13 cellular contexts compared by ENCODE assay signal in genomic region chr13:24679686-24680085, GRCh38. TPM values are rescaled to one million over a fixed set of nuclear protein-coding genes. Genes with fewer than 3 reads are reported as not detected.
DNase-seq lines count a peak whose midpoint lies in the region; ATAC-seq and TF ChIP-seq lines count a peak whose summit lies in the region.
"Had no signal": no experiment of that assay in that cellular context is flagged by ENCODE, and none has a peak within 500 bp of the region (broad histone marks: within the 10 kb centered on the region; RNA-seq: fewer than 3 reads in every experiment).

No MANE protein-coding gene starts in this region.

- H3K4me3 ChIP-seq in iPS-15b (ENCODE audit: low read depth, low read length) (peak overlapping the region; percentile 52), suprapubic skin (no peak overlapping the region)

- H3K9me3 Mint-ChIP-seq in activated naive CD4-positive, alpha-beta T cell treated with anti-CD3 and anti-CD28 coated beads, Interleukin-2, amount 50 U/mL, for 24 hours, result no peaks in the 10 kb centered on the region
- no peaks in the 10 kb centered on the region for H3K9me3 Mint-ChIP-seq in activated CD4-positive, alpha-beta memory T cell treated with anti-CD3 and anti-CD28 coated beads for 36 hours
- no peaks in the 10 kb centered on the region for H3K9me3 Mint-ChIP-seq in stimulated activated effector memory CD8-positive, alpha-beta T cell treated with anti-CD3 and anti-CD28 coated beads, Interleukin-12 subunit alpha, Interleukin-12 subunit beta, amount 100 ng/mL, for 72 hours
- H3K9me3 Mint-ChIP-seq: activated T-helper 2 cell treated with anti-CD3 and anti-CD28 coated beads, Interferon-gamma antibody, Interleukin-2, Interleukin-4, amounts not matched to agents 10 μg/mL and 5 μg/mL and 100 μg/mL, durations not matched to agents 14 hours and 24 hours and 36 hours had no signal

- peak overlapping the region; percentile 35 for H3K27ac Mint-ChIP-seq in activated naive CD4-positive, alpha-beta T cell treated with anti-CD3 and anti-CD28 coated beads, Interleukin-2, amount 50 U/mL, for 24 hours
- no peak overlapping the region for H3K27ac Mint-ChIP-seq in activated CD4-positive, alpha-beta memory T cell treated with anti-CD3 and anti-CD28 coated beads for 36 hours
- H3K27ac Mint-ChIP-seq in stimulated activated effector memory CD8-positive, alpha-beta T cell treated with anti-CD3 and anti-CD28 coated beads, Interleukin-12 subunit alpha, Interleukin-12 subunit beta, amount 100 ng/mL, for 72 hours, result no peak overlapping the region
- H3K27ac Mint-ChIP-seq: activated T-helper 2 cell treated with anti-CD3 and anti-CD28 coated beads, Interferon-gamma antibody, Interleukin-2, Interleukin-4, amounts not matched to agents 10 μg/mL and 5 μg/mL and 100 μg/mL, durations not matched to agents 14 hours and 24 hours and 36 hours had no signal

- no peak for TF ChIP-seq EP300 in suprapubic skin (IDR thresholded peaks at IDR 0.05)

- H3K4me1 Mint-ChIP-seq in activated naive CD4-positive, alpha-beta T cell treated with anti-CD3 and anti-CD28 coated beads, Interleukin-2, amount 50 U/mL, for 24 hours, result peaks cover 23% of the 10 kb centered on the region
- H3K4me1 Mint-ChIP-seq in activated CD4-positive, alpha-beta memory T cell treated with anti-CD3 and anti-CD28 coated beads for 36 hours (ENCODE audit: low read depth), result peaks cover 19% of the 10 kb centered on the region
- peaks cover 30% of the 10 kb centered on the region for H3K4me1 Mint-ChIP-seq in stimulated activated effector memory CD8-positive, alpha-beta T cell treated with anti-CD3 and anti-CD28 coated beads, Interleukin-12 subunit alpha, Interleukin-12 subunit beta, amount 100 ng/mL, for 72 hours

- ATAC-seq in stimulated activated effector memory CD8-positive, alpha-beta T cell treated with anti-CD3 and anti-CD28 coated beads, Interleukin-12 subunit alpha, Interleukin-12 subunit beta, amount 100 ng/mL, for 72 hours, result no peak

- peak overlapping the region; percentile 62 for H3K4me3 Mint-ChIP-seq in activated naive CD4-positive, alpha-beta T cell treated with anti-CD3 and anti-CD28 coated beads, Interleukin-2, amount 50 U/mL, for 24 hours
- H3K4me3 Mint-ChIP-seq in activated CD4-positive, alpha-beta memory T cell treated with anti-CD3 and anti-CD28 coated beads for 36 hours, result peak overlapping the region; percentile 57
- peak overlapping the region; percentile 53 for H3K4me3 Mint-ChIP-seq in stimulated activated effector memory CD8-positive, alpha-beta T cell treated with anti-CD3 and anti-CD28 coated beads, Interleukin-12 subunit alpha, Interleukin-12 subunit beta, amount 100 ng/mL, for 72 hours

- DNase-seq in activated naive CD4-positive, alpha-beta T cell treated with anti-CD3 and anti-CD28 coated beads, Interleukin-2, amount 50 U/mL, for 16 hours, result no peak
- no peak for DNase-seq in activated CD4-positive, alpha-beta memory T cell treated with anti-CD3 and anti-CD28 coated beads for 36 hours
- DNase-seq in stimulated activated effector memory CD8-positive, alpha-beta T cell treated with anti-CD3 and anti-CD28 coated beads, Interleukin-12 subunit alpha, Interleukin-12 subunit beta, amount 100 ng/mL, for 72 hours (ENCODE audit: low spot score in 2 of 2), result no peak
- DNase-seq in suprapubic skin (ENCODE audit: low spot score in 2 of 2), result no peak
- DNase-seq in stimulated activated CD8-positive, alpha-beta memory T cell treated with anti-CD3 and anti-CD28 coated beads, Interleukin-4, amount 100 ng/mL, for 48 hours, result no peak
- DNase-seq in NCI-H2171 treated with DMSO at 0.1 percent for 48 hours (lab: John Stamatoyannopoulos, UW), result no peak
- DNase-seq: GOT3, heart right ventricle, Right ventricle myocardium superior had no signal

- CTCF ChIA-PET in activated CD4-positive, alpha-beta memory T cell treated with anti-CD3 and anti-CD28 coated beads for 36 hours (lab: Charles Lee), result interaction anchor here (1.3 to 1.5 kb wide), 2 partner anchors 14 to 23 kb away, joined by 6 read pairs; no protein-coding TSS in a partner anchor

- H3K27me3 ChIP-seq in iPS-15b (ENCODE audit: control insufficient read depth, insufficient read depth, low read length) (peaks cover 43% of the 10 kb centered on the region), suprapubic skin (peaks cover 44% of the 10 kb centered on the region)

- H3K4me1 ChIP-seq in iPS-15b (ENCODE audit: control insufficient read depth, insufficient read depth, low read length), result peaks cover 6% of the 10 kb centered on the region
- peaks cover 16% of the 10 kb centered on the region for H3K4me1 ChIP-seq in suprapubic skin

- H3K27me3 Mint-ChIP-seq in activated naive CD4-positive, alpha-beta T cell treated with anti-CD3 and anti-CD28 coated beads, Interleukin-2, amount 50 U/mL, for 24 hours, result peaks cover 25% of the 10 kb centered on the region
- peaks cover 37% of the 10 kb centered on the region for H3K27me3 Mint-ChIP-seq in activated CD4-positive, alpha-beta memory T cell treated with anti-CD3 and anti-CD28 coated beads for 36 hours

- H3K9me3 ChIP-seq in iPS-15b (ENCODE audit: control insufficient read depth, insufficient read depth, low read length), result no peaks in the 10 kb centered on the region
- H3K9me3 ChIP-seq in suprapubic skin, result no peaks in the 10 kb centered on the region
- H3K9me3 ChIP-seq: heart right ventricle had no signal

- TF ChIP-seq POLR2A in suprapubic skin (IDR thresholded peaks at IDR 0.05), result no peak

- 54% methylated on average over 6 of the region's 6 CpGs for WGBS in suprapubic skin

- POLR2A ChIA-PET in activated CD4-positive, alpha-beta memory T cell treated with anti-CD3 and anti-CD28 coated beads for 36 hours (lab: Charles Lee), result no interaction called here

- H3K9ac ChIP-seq in iPS-15b (ENCODE audit: low read depth, low read length), result no peak overlapping the region

- TF ChIP-seq CTCF in suprapubic skin (IDR thresholded peaks at IDR 0.05), result no peak

- H3K36me3 ChIP-seq in iPS-15b (ENCODE audit: control insufficient read depth, insufficient read depth, low read length), result no peaks in the 10 kb centered on the region
- no peaks in the 10 kb centered on the region for H3K36me3 ChIP-seq in suprapubic skin
- H3K36me3 ChIP-seq: heart right ventricle had no signal

- intact Hi-C loops in activated CD4-positive, alpha-beta memory T cell treated with anti-CD3 and anti-CD28 coated beads for 36 hours (cut with micrococcal nuclease), result loop anchor here (5.0 kb wide), 2 partner anchors 318 to 407 kb away; no protein-coding TSS in a partner anchor

- H3K36me3 Mint-ChIP-seq in activated naive CD4-positive, alpha-beta T cell treated with anti-CD3 and anti-CD28 coated beads, Interleukin-2, amount 50 U/mL, for 24 hours, result no peaks in the 10 kb centered on the region
- H3K36me3 Mint-ChIP-seq in activated CD4-positive, alpha-beta memory T cell treated with anti-CD3 and anti-CD28 coated beads for 36 hours, result no peaks in the 10 kb centered on the region
- peaks cover 7% of the 10 kb centered on the region for H3K36me3 Mint-ChIP-seq in stimulated activated effector memory CD8-positive, alpha-beta T cell treated with anti-CD3 and anti-CD28 coated beads, Interleukin-12 subunit alpha, Interleukin-12 subunit beta, amount 100 ng/mL, for 72 hours

- no peak overlapping the region for H3K27ac ChIP-seq in suprapubic skin
- H3K27ac ChIP-seq: heart right ventricle had no signal

RNA-seq across cellular contexts. Expression of gene ATP12A, which starts 0.5 kb away (rescaled TPM):
- under 1 TPM; 0.07 to 0.10 TPM for total RNA-seq in activated CD4-positive, alpha-beta memory T cell treated with anti-CD3 and anti-CD28 coated beads for 36 hours
- 10 to 100 TPM in 1 of 4 donors, 1 to 10 TPM in 2, under 1 TPM in 1; 0.24 to 21.6 (median 5.6) TPM for total RNA-seq in suprapubic skin
- total RNA-seq: epithelial cell of proximal tubule, heart right ventricle, Right ventricle myocardium superior had no signal
